Comparison of ENCODE assay signal across 13 cellular contexts in the genomic region with DNA sequence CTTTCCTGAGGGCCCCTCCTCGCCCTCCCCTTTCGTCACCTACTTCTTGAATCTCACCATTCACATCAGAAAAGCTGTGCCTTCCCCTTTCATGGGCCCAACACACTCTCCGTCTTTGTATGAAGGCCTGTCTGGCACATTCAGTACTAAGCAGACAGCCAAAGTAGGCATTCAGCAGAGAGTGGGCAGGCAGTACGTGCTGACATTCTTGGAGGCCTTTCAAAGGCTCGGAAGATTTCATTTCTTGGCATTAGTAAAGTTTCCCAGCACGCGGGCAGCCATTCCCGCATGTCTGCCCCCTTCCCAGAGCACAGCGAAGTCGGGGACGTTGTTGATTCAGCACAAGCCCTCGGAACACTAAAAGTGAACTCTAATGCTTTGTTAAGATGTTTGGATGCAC. TPM values are rescaled to one million over a fixed set of nuclear protein-coding genes. Genes with fewer than 3 reads are reported as not detected.
DNase-seq lines count a peak whose midpoint lies in the region; ATAC-seq and TF ChIP-seq lines count a peak whose summit lies in the region.
"Had no signal": no experiment of that assay in that cellular context is flagged by ENCODE, and none has a peak within 500 bp of the region (broad histone marks: within the 10 kb centered on the region; RNA-seq: fewer than 3 reads in every experiment).

No MANE protein-coding gene starts in this region.

- H3K36me3 ChIP-seq in left ventricle myocardium inferior (peaks cover 10% of the 10 kb centered on the region), trophoblast cell (ENCODE audit: control insufficient read depth in 1 of 2, insufficient read depth in 2 of 2, low read length in 2 of 2) (peaks cover 32 to 58% of the 10 kb centered on the region in 2 experiments), upper lobe of right lung (peaks cover 51% of the 10 kb centered on the region)

- no peak overlapping the region for H3K27ac Mint-ChIP-seq in endothelial cell (ENCODE audit: unreplicated experiment)
- H3K27ac Mint-ChIP-seq: activated naive CD4-positive, alpha-beta T cell treated with anti-CD3 and anti-CD28 coated beads, Interleukin-2, amount 10 ng/mL, durations not matched to agents 7 days and 5 days; stimulated activated effector memory CD8-positive, alpha-beta T cell treated with anti-CD3 and anti-CD28 coated beads, Interleukin-12 subunit alpha, Interleukin-12 subunit beta, amount 100 ng/mL, for 72 hours had no signal

- ATAC-seq in upper lobe of right lung (peak; percentile 12), HG03135 (IDR thresholded peaks at IDR 0.05; ENCODE audit: unreplicated experiment) (no peak)
- no peak for ATAC-seq in stimulated activated naive CD8-positive, alpha-beta T cell treated with anti-CD3 and anti-CD28 coated beads, Interleukin-15, Interleukin-2, amounts not matched to agents 100 U/mL and 50 U/mL, for 24 hours
- ATAC-seq: stimulated activated effector memory CD8-positive, alpha-beta T cell treated with anti-CD3 and anti-CD28 coated beads, Interleukin-12 subunit alpha, Interleukin-12 subunit beta, amount 100 ng/mL, for 72 hours had no signal

- H3K23ac ChIP-seq in trophoblast cell (ENCODE audit: low read length) = no peak overlapping the region

- no CpG with 5 or more reads among the region's 12 CpGs for WGBS in trophoblast cell (ENCODE audit: extremely low coverage, insufficient coverage, insufficient read length)

- no peak overlapping the region for H3K14ac ChIP-seq in trophoblast cell (ENCODE audit: low read length)

- H3K4ac ChIP-seq in trophoblast cell (ENCODE audit: low read depth, low read length) = no peak overlapping the region

- no peaks in the 10 kb centered on the region for H3K9me3 Mint-ChIP-seq in endothelial cell (ENCODE audit: unreplicated experiment)
- H3K9me3 Mint-ChIP-seq: activated naive CD4-positive, alpha-beta T cell treated with anti-CD3 and anti-CD28 coated beads, Interleukin-2, amount 10 ng/mL, durations not matched to agents 7 days and 5 days; CD4-positive, alpha-beta memory T cell; stimulated activated effector memory CD8-positive, alpha-beta T cell treated with anti-CD3 and anti-CD28 coated beads, Interleukin-12 subunit alpha, Interleukin-12 subunit beta, amount 100 ng/mL, for 72 hours had no signal

- intact Hi-C loops in left ventricle myocardium inferior (cut with micrococcal nuclease) = no loop called here
- intact Hi-C loops in upper lobe of right lung (cut with DNase I) = no loop called here

- H3K79me1 ChIP-seq in trophoblast cell (ENCODE audit: low read length) = peaks cover 5% of the 10 kb centered on the region

- no peak overlapping the region for H2BK5ac ChIP-seq in trophoblast cell (ENCODE audit: low read depth, low read length, poor library complexity)

- no peak overlapping the region for H2AK5ac ChIP-seq in trophoblast cell (ENCODE audit: low read length)

- H3K18ac ChIP-seq in trophoblast cell (ENCODE audit: low read length) = peak overlapping the region; percentile 10

- no peak overlapping the region for H3K9ac ChIP-seq in trophoblast cell (ENCODE audit: low read length)

- no peak overlapping the region for H2AFZ ChIP-seq in trophoblast cell (ENCODE audit: insufficient read depth, low read length, poor library complexity)

- TF ChIP-seq CTCF in left ventricle myocardium inferior (IDR thresholded peaks at IDR 0.05; ENCODE audit: borderline replicate concordance) (no peak), upper lobe of right lung (IDR thresholded peaks at IDR 0.05) (no peak), endothelial cell (IDR thresholded peaks at IDR 0.05; ENCODE audit: unreplicated experiment) (no peak)

- no peak overlapping the region for H4K8ac ChIP-seq in trophoblast cell (ENCODE audit: low read depth, low read length)

- H2BK120ac ChIP-seq in trophoblast cell (ENCODE audit: insufficient read depth, low read length, poor library complexity) = no peak overlapping the region

- peaks cover 2% of the 10 kb centered on the region for H3K79me2 ChIP-seq in trophoblast cell (ENCODE audit: control insufficient read depth, insufficient read depth, low read length, poor library complexity)

- H3K4me3 ChIP-seq in left ventricle myocardium inferior (peak overlapping the region; percentile 30), trophoblast cell (ENCODE audit: low read depth, low read length) (no peak overlapping the region), upper lobe of right lung (no peak overlapping the region)
- H3K4me3 ChIP-seq: MG63 had no signal

- DNase-seq in caudate nucleus (lab: John Stamatoyannopoulos, UW) (peak in 17 of 61 donors; percentile 11 to 56 (median 25)), left ventricle myocardium inferior (no peak), trophoblast cell (no peak), upper lobe of right lung (no peak), endothelial cell (ENCODE audit: low spot score) (no peak)
- DNase-seq in stimulated activated naive CD8-positive, alpha-beta T cell treated with anti-CD3 and anti-CD28 coated beads, Interleukin-15, Interleukin-2, amounts not matched to agents 100 U/mL and 50 U/mL, for 24 hours = no peak
- DNase-seq: activated naive CD4-positive, alpha-beta T cell treated with anti-CD3 and anti-CD28 coated beads, Interleukin-2, amount 10 ng/mL, durations not matched to agents 7 days and 5 days; CD4-positive, alpha-beta memory T cell; kidney glomerular epithelial cell; MG63; stimulated activated CD4-positive, alpha-beta T cell treated with anti-CD3 and anti-CD28 coated beads, Interleukin-1b, Interleukin-23, amount 100 ng/mL, for 48 hours had no signal

- H3K36me3 Mint-ChIP-seq in endothelial cell (ENCODE audit: low read depth, unreplicated experiment) = no peaks in the 10 kb centered on the region

- no peak overlapping the region for H4K91ac ChIP-seq in trophoblast cell (ENCODE audit: low read depth, low read length)

- H3K4me2 ChIP-seq in trophoblast cell (ENCODE audit: low read length) = no peak overlapping the region

- no peaks in the 10 kb centered on the region for H3K9me3 ChIP-seq in left ventricle myocardium inferior (replicated peaks)
- H3K9me3 ChIP-seq in trophoblast cell (ENCODE audit: insufficient read depth, low read depth, low read length) = peaks cover 2% of the 10 kb centered on the region
- H3K9me3 ChIP-seq in upper lobe of right lung = no peaks in the 10 kb centered on the region
- H3K9me3 ChIP-seq: MG63 had no signal

- peaks cover 60% of the 10 kb centered on the region for H3K4me1 Mint-ChIP-seq in endothelial cell (ENCODE audit: unreplicated experiment)

- peaks cover 7% of the 10 kb centered on the region for H3K27me3 Mint-ChIP-seq in endothelial cell (ENCODE audit: unreplicated experiment)
- H3K27me3 Mint-ChIP-seq: activated naive CD4-positive, alpha-beta T cell treated with anti-CD3 and anti-CD28 coated beads, Interleukin-2, amount 10 ng/mL, durations not matched to agents 7 days and 5 days; CD4-positive, alpha-beta memory T cell had no signal

- peaks cover 100% of the 10 kb centered on the region for H3K4me1 ChIP-seq in left ventricle myocardium inferior
- H3K4me1 ChIP-seq in trophoblast cell (ENCODE audit: control insufficient read depth in 1 of 2, insufficient read depth in 2 of 2, low read length in 2 of 2) = peaks cover 20% of the 10 kb centered on the region in 2 experiments
- peaks cover 100% of the 10 kb centered on the region for H3K4me1 ChIP-seq in upper lobe of right lung

- H3K4me3 Mint-ChIP-seq in endothelial cell (ENCODE audit: unreplicated experiment) = no peak overlapping the region
- H3K4me3 Mint-ChIP-seq: activated naive CD4-positive, alpha-beta T cell treated with anti-CD3 and anti-CD28 coated beads, Interleukin-2, amount 10 ng/mL, durations not matched to agents 7 days and 5 days; CD4-positive, alpha-beta memory T cell; stimulated activated effector memory CD8-positive, alpha-beta T cell treated with anti-CD3 and anti-CD28 coated beads, Interleukin-12 subunit alpha, Interleukin-12 subunit beta, amount 100 ng/mL, for 72 hours had no signal

- no peak overlapping the region for H2BK12ac ChIP-seq in trophoblast cell (ENCODE audit: low read length)

- no peaks in the 10 kb centered on the region for H3K27me3 ChIP-seq in left ventricle myocardium inferior (ENCODE audit: low read depth)
- H3K27me3 ChIP-seq in trophoblast cell (ENCODE audit: insufficient read depth, low read length) = no peaks in the 10 kb centered on the region
- no peaks in the 10 kb centered on the region for H3K27me3 ChIP-seq in upper lobe of right lung
- H3K27me3 ChIP-seq: MG63 had no signal

- no peak overlapping the region for H4K12ac ChIP-seq in trophoblast cell (ENCODE audit: low read depth, low read length)

- peak overlapping the region; percentile 52 for H3K27ac ChIP-seq in caudate nucleus (ENCODE audit: low read depth, low read length)
- peak overlapping the region; percentile 87 for H3K27ac ChIP-seq in left ventricle myocardium inferior (replicated peaks)
- H3K27ac ChIP-seq in trophoblast cell (ENCODE audit: low read depth, low read length) = no peak overlapping the region
- H3K27ac ChIP-seq in upper lobe of right lung = peak overlapping the region; percentile 94

RNA-seq across cellular contexts. Expression of a gene that starts 18.0 kb away (rescaled TPM):
- total RNA-seq in left ventricle myocardium inferior (28.1 TPM), upper lobe of right lung (194 TPM), endothelial cell (ENCODE audit: unreplicated experiment) (3.2 TPM)
- 46.4 and 47.9 TPM in 2 replicates for polyA plus RNA-seq in trophoblast cell (2013)
